Comparison of ENCODE assay signal across 8 cellular contexts in the genomic region with DNA sequence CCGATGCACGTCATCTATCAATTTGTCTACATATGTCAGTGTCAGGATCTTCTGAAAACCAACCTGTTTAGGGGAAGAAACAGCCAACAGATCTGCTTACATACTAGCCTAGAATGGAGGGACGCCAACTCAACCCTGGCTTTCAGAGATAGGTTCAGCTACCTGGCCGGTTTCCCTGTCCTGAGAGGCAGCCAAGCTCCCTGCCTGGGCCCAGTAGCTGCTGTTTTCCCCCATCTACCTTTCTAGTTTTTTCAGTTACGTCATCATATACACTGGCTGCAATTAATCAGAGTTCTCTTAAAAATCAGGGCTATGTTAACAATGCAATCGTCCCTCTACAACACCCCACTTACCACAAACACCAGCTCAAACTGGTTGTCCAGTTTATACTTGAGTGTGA. TPM values are rescaled to one million over a fixed set of nuclear protein-coding genes. Genes with fewer than 3 reads are reported as not detected.
DNase-seq lines count a peak whose midpoint lies in the region; ATAC-seq and TF ChIP-seq lines count a peak whose summit lies in the region.

No MANE protein-coding gene starts in this region.

- H3K56ac ChIP-seq in mesendoderm (ENCODE audit: low read length): peak overlapping the region; percentile 98

- no peak overlapping the region for H4K5ac ChIP-seq in mesendoderm (ENCODE audit: low read length)

- TF ChIP-seq POLR2A in breast epithelium (IDR thresholded peaks at IDR 0.05) (no peak), vagina (IDR thresholded peaks at IDR 0.05) (no peak)

- H3K18ac ChIP-seq in mesendoderm (ENCODE audit: low read length): no peak overlapping the region

- no peak overlapping the region for H3K4ac ChIP-seq in mesendoderm (ENCODE audit: low read depth, low read length)

- peaks cover 22% of the 10 kb centered on the region for H3K79me2 ChIP-seq in mesendoderm (ENCODE audit: control insufficient read depth, insufficient read depth, low read length)

- intact Hi-C loops in heart right ventricle (cut with DNase I): loop anchor here in 7 of 10 donors (2.0 to 10.0 kb wide), 4 partner anchors 15 to 343 kb away; partner anchors contain the start of genes FAM118B (in 7 of the 7), RPUSD4 (in 7 of the 7) and TIRAP (in 1 of the 7)
- intact Hi-C loops in Right ventricle myocardium superior (cut with DNase I): loop anchor here (5.0 kb wide), 1 partner anchor 55 kb away; the partner anchor contains the start of genes FAM118B and RPUSD4
- intact Hi-C loops in breast epithelium (cut with DNase I; ENCODE audit: low total_unique reads): loop anchor here (1.0 kb wide), 1 partner anchor 42 kb away; no protein-coding TSS in a partner anchor
- intact Hi-C loops in vagina (cut with DNase I): loop anchor here (10.0 kb wide), 1 partner anchor 53 kb away; the partner anchor contains the start of genes FAM118B and RPUSD4

- no peaks in the 10 kb centered on the region for H3K9me3 ChIP-seq in heart right ventricle
- H3K9me3 ChIP-seq in breast epithelium: no peaks in the 10 kb centered on the region
- H3K9me3 ChIP-seq in vagina: no peaks in the 10 kb centered on the region

- H3K4me3 ChIP-seq in heart right ventricle (peak overlapping the region; percentile 76 to 97 (median 89)), breast epithelium (peak overlapping the region; percentile 86 to 89 (median 89)), mesendoderm (ENCODE audit: low read length) (peak overlapping the region; percentile 95), vagina (peak overlapping the region; percentile 87 to 92)

- H3K4me1 ChIP-seq in heart right ventricle (peaks cover 5 to 26% (median 21%) of the 10 kb centered on the region in 9 donors), breast epithelium (no peaks in the 10 kb centered on the region), mesendoderm (ENCODE audit: control insufficient read depth, low read depth, low read length) (no peaks in the 10 kb centered on the region), vagina (peaks cover 21% of the 10 kb centered on the region)

- peak overlapping the region in 7 of 10 donors; percentile 91 to 95 (median 93) for H3K27ac ChIP-seq in heart right ventricle
- H3K27ac ChIP-seq in breast epithelium: peak overlapping the region; percentile 92
- no peak overlapping the region for H3K27ac ChIP-seq in mesendoderm (ENCODE audit: low read depth, low read length)
- peak overlapping the region; percentile 92 for H3K27ac ChIP-seq in vagina

- peaks cover 17% of the 10 kb centered on the region for H3K79me1 ChIP-seq in mesendoderm (ENCODE audit: low read length)

- H2BK120ac ChIP-seq in mesendoderm (ENCODE audit: low read depth, low read length): no peak overlapping the region

- no peaks in the 10 kb centered on the region for H3K27me3 ChIP-seq in heart right ventricle
- no peaks in the 10 kb centered on the region for H3K27me3 ChIP-seq in breast epithelium
- no peaks in the 10 kb centered on the region for H3K27me3 ChIP-seq in mesendoderm (ENCODE audit: insufficient read depth, low read length, poor library complexity)
- no peaks in the 10 kb centered on the region for H3K27me3 ChIP-seq in vagina

- H3K23ac ChIP-seq in mesendoderm (ENCODE audit: low read length): no peak overlapping the region

- H2AK5ac ChIP-seq in mesendoderm (ENCODE audit: low read length): no peak overlapping the region

- H3K36me3 ChIP-seq in heart right ventricle (peaks cover 0 to 58% (median 42%) of the 10 kb centered on the region in 9 donors), breast epithelium (peaks cover 15% of the 10 kb centered on the region), mesendoderm (ENCODE audit: control insufficient read depth, insufficient read depth, low read length) (peaks cover 31% of the 10 kb centered on the region), vagina (peaks cover 0 to 45% of the 10 kb centered on the region in 2 donors)

- ATAC-seq in heart right ventricle: no peak
- no peak for ATAC-seq in Right ventricle myocardium superior (ENCODE audit: poor library complexity)

- 68 to 76% methylated on average over 6 of the region's 6 CpGs for WGBS in heart right ventricle, 2 donors
- no CpG with 5 or more reads among the region's 6 CpGs for WGBS in mesendoderm (ENCODE audit: extremely low coverage, insufficient coverage, low lambda C conversion rate)

- H3K4me2 ChIP-seq in mesendoderm (ENCODE audit: low read length): peak overlapping the region; percentile 24

- no peak for DNase-seq in heart right ventricle
- no peak for DNase-seq in Right ventricle myocardium superior
- DNase-seq in breast epithelium (ENCODE audit: low spot score in 2 of 2): no peak
- no peak for DNase-seq in mesendoderm
- no peak for DNase-seq in vagina (ENCODE audit: extremely low spot score in 2 of 2)
- DNase-seq in GM19238 (ENCODE audit: insufficient read length, low spot score): no peak
- DNase-seq in putamen (ENCODE audit: low spot score): no peak
- DNase-seq in NCI-H82 (lab: John Stamatoyannopoulos, UW): no peak

- H4K8ac ChIP-seq in mesendoderm (ENCODE audit: low read depth, low read length): no peak overlapping the region

- no peak overlapping the region for H2BK15ac ChIP-seq in mesendoderm (replicated peaks; ENCODE audit: low read depth)

- TF ChIP-seq CTCF in heart right ventricle (IDR thresholded peaks at IDR 0.05) (no peak), breast epithelium (IDR thresholded peaks at IDR 0.05) (no peak), vagina (IDR thresholded peaks at IDR 0.05) (no peak)

- no peak overlapping the region for H2BK5ac ChIP-seq in mesendoderm (ENCODE audit: low read length)

- H3K9ac ChIP-seq in mesendoderm (ENCODE audit: low read length): peak overlapping the region; percentile 98

RNA-seq across cellular contexts. Expression of gene SRPRA, which starts 1.0 kb away (rescaled TPM):
- total RNA-seq in heart right ventricle (10 to 100 TPM; 65.4 to 88.4 (median 75.1) TPM), Right ventricle myocardium superior (57.4 TPM), breast epithelium (10 to 100 TPM; 75.2 to 90.6 (median 84.9) TPM), vagina (64.6 TPM)
- polyA plus RNA-seq in heart right ventricle: 10 to 100 TPM; 32.5 to 80.2 TPM
- 44.3 TPM for polyA plus RNA-seq in mesendoderm (2013, experiment 1 of 2)
- polyA plus RNA-seq in mesendoderm (2013, experiment 2 of 2): 42.1 TPM

RNA-seq across cellular contexts. Expression of gene FOXRED1, which starts 1.3 kb away (rescaled TPM):
- total RNA-seq in heart right ventricle: 10 to 100 TPM; 19.0 to 41.1 (median 30.4) TPM
- polyA plus RNA-seq in heart right ventricle: 10 to 100 TPM; 33.5 to 46.3 TPM
- total RNA-seq in Right ventricle myocardium superior: 30.3 TPM
- 10 to 100 TPM; 13.1 to 23.3 (median 16.6) TPM for total RNA-seq in breast epithelium
- 21.5 TPM for polyA plus RNA-seq in mesendoderm (2013, experiment 1 of 2)
- polyA plus RNA-seq in mesendoderm (2013, experiment 2 of 2): 22.1 TPM
- 16.7 TPM for total RNA-seq in vagina

RNA-seq across cellular contexts. Expression of gene TIRAP, which starts 15.2 kb away (rescaled TPM):
- 10 to 100 TPM in 1 of 10 donors, 1 to 10 TPM in 9; 6.3 to 10.1 (median 8.6) TPM for total RNA-seq in heart right ventricle
- polyA plus RNA-seq in heart right ventricle: 1 to 10 TPM; 3.1 to 3.3 TPM
- total RNA-seq in Right ventricle myocardium superior: 7.2 TPM
- total RNA-seq in breast epithelium: 10 to 100 TPM in 2 of 3 donors, 1 to 10 TPM in 1; 8.9 to 11.1 (median 10.9) TPM
- 3.8 TPM for polyA plus RNA-seq in mesendoderm (2013, experiment 1 of 2)
- polyA plus RNA-seq in mesendoderm (2013, experiment 2 of 2): 4.2 TPM
- total RNA-seq in vagina: 16.9 TPM

RNA-seq across cellular contexts. Expression of gene DCPS, which starts 36.2 kb away (rescaled TPM):
- 10 to 100 TPM in 6 of 10 donors, 1 to 10 TPM in 4; 6.5 to 17.3 (median 10.6) TPM for total RNA-seq in heart right ventricle
- 10 to 100 TPM in 1 of 2 donors, 1 to 10 TPM in 1; 8.8 to 17.1 TPM for polyA plus RNA-seq in heart right ventricle
- 10.7 TPM for total RNA-seq in Right ventricle myocardium superior
- 10 to 100 TPM in 1 of 3 donors, 1 to 10 TPM in 2; 8.8 to 11.7 (median 9.6) TPM for total RNA-seq in breast epithelium
- 20.0 TPM for polyA plus RNA-seq in mesendoderm (2013, experiment 1 of 2)
- polyA plus RNA-seq in mesendoderm (2013, experiment 2 of 2): 20.1 TPM
- total RNA-seq in vagina: 15.5 TPM

RNA-seq across cellular contexts. Expression of gene FAM118B, which starts 56.1 kb away (rescaled TPM):
- 10 to 100 TPM; 18.3 to 52.8 (median 24.7) TPM for total RNA-seq in heart right ventricle
- 1 to 10 TPM; 7.6 to 9.3 TPM for polyA plus RNA-seq in heart right ventricle
- 22.2 TPM for total RNA-seq in Right ventricle myocardium superior
- total RNA-seq in breast epithelium: 10 to 100 TPM; 14.4 to 19.0 (median 18.7) TPM
- polyA plus RNA-seq in mesendoderm (2013, experiment 1 of 2): 27.5 TPM
- polyA plus RNA-seq in mesendoderm (2013, experiment 2 of 2): 28.3 TPM
- 14.7 TPM for total RNA-seq in vagina
